In the genomic region with DNA sequence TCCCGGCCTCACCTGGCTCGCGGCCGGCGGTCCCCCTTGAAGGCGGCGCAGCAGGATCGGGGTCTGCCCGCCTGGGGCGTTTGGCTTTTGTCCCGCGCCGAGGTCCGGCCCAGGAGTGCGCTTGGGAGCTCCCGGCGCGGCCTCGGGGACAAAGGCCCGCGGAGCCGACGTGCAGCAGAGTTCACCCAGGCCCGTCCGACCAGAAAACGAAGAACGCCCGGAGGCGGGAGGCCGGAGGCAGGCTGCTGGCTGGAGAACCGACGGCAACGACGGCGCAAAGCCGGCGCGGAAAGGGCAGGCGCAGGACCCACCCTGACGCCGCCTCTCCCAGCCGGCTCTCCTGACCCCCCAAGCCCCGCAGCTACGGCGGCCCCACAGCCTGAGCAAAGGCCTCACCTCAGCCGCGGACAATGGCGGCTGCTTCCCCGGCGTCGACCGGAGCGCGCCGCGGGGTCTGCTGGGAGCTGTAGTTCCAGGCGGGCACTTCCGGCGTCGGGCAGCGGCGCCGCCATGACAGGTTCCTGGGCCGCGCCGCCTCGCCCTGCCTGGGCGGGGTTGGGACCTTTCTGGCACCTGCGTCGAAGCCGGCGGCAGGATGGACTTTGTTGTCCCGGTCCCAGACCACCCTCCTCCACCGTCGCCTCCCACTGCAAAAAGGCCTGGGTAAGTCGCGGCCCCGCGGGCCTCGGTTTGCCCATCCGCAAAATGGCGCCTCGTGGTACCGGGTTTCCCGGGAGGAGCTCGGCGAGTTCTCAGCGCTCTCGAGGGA, we compare ENCODE assay signal across 1 cellular context.
A peak's percentile ranks its signal among the peaks of the same experiment; 100 is the strongest.
TF ChIP-seq lines count a peak whose summit lies in the region.

Gene ZNF606 (minus strand): TSS at position 437 of the 769 bp plus-strand sequence. CDS start 1,501 bp downstream, outside the sequence.

TF ChIP-seq in K562, 482 proteins besides CTCF, POLR2A, EP300 and RAD21 (continued from another document and continues in another):
- TF ChIP-seq, protein P1, sequence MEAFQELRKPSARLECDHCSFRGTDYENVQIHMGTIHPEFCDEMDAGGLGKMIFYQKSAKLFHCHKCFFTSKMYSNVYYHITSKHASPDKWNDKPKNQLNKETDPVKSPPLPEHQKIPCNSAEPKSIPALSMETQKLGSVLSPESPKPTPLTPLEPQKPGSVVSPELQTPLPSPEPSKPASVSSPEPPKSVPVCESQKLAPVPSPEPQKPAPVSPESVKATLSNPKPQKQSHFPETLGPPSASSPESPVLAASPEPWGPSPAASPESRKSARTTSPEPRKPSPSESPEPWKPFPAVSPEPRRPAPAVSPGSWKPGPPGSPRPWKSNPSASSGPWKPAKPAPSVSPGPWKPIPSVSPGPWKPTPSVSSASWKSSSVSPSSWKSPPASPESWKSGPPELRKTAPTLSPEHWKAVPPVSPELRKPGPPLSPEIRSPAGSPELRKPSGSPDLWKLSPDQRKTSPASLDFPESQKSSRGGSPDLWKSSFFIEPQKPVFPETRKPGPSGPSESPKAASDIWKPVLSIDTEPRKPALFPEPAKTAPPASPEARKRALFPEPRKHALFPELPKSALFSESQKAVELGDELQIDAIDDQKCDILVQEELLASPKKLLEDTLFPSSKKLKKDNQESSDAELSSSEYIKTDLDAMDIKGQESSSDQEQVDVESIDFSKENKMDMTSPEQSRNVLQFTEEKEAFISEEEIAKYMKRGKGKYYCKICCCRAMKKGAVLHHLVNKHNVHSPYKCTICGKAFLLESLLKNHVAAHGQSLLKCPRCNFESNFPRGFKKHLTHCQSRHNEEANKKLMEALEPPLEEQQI (IDR thresholded peaks at IDR 0.05): no peak
- TF ChIP-seq ZNF766 (CRISPR knock-in tag; conservative IDR thresholded peaks at IDR 0.05) (no peak), ZC3H8 (IDR thresholded peaks at IDR 0.05) (no peak), NR3C1 (CRISPR knock-in tag; IDR thresholded peaks at IDR 0.05) (no peak), ZNF696 (CRISPR knock-in tag; conservative IDR thresholded peaks at IDR 0.05) (no peak), POLR2G (IDR thresholded peaks at IDR 0.05; ENCODE audit: low read depth, low read length) (peak; percentile 47), L3MBTL2 (IDR thresholded peaks at IDR 0.05) (peak; percentile 30; the same call in 1 of the 2 replicates), CGGBP1 (CRISPR knock-in tag; IDR thresholded peaks at IDR 0.05) (no peak), PKNOX1 (IDR thresholded peaks at IDR 0.05) (no peak), MCM5 (IDR thresholded peaks at IDR 0.05; ENCODE audit: low read depth) (no peak), GABPA (tag; conservative IDR thresholded peaks at IDR 0.05; ENCODE audit: low read depth) (peak; percentile 81), ZNF644 (tag; IDR thresholded peaks at IDR 0.05; ENCODE audit: low read depth) (no peak), STAG1 (CRISPR knock-in tag; IDR thresholded peaks at IDR 0.05; ENCODE audit: borderline replicate concordance) (no peak), SOX6 (IDR thresholded peaks at IDR 0.05) (no peak), CREM (IDR thresholded peaks at IDR 0.05; ENCODE audit: low read depth) (peak; percentile 51), U2AF2 (optimal IDR thresholded peaks at IDR 0.05; ENCODE audit: low read depth, low read length) (no peak), RBM25 (IDR thresholded peaks at IDR 0.05; ENCODE audit: low read depth, low read length, severe bottlenecking) (peak; percentile 25), ZBTB33 (CRISPR knock-in tag; IDR thresholded peaks at IDR 0.05) (peak; percentile 53; the same call in 1 of the 2 replicates), CBX3 (IDR thresholded peaks at IDR 0.05; ENCODE audit: borderline replicate concordance in 1 of 2, low read length in 2 of 2) (no peak), NCOA6 (IDR thresholded peaks at IDR 0.05) (no peak), ZNF707 (CRISPR knock-in tag; conservative IDR thresholded peaks at IDR 0.05) (no peak), U2AF1 (optimal IDR thresholded peaks at IDR 0.05; ENCODE audit: low read depth, low read length) (no peak), ZNF507 (tag; conservative IDR thresholded peaks at IDR 0.05) (no peak), SRSF9 (IDR thresholded peaks at IDR 0.05; ENCODE audit: borderline replicate concordance, low read depth, low read length) (no peak), RBM15 (IDR thresholded peaks at IDR 0.05; ENCODE audit: insufficient read depth, low read length) (no peak), KDM2B (CRISPR knock-in tag; IDR thresholded peaks at IDR 0.05) (no peak), TAL1 (IDR thresholded peaks at IDR 0.05) (no peak), NR2F6 (CRISPR knock-in tag; IDR thresholded peaks at IDR 0.05) (no peak), TAF9B (IDR thresholded peaks at IDR 0.05; ENCODE audit: partially characterized antibody) (no peak), ZNF143 (CRISPR knock-in tag; IDR thresholded peaks at IDR 0.05) (peak; percentile 60), LCOR (CRISPR knock-in tag; IDR thresholded peaks at IDR 0.05) (no peak), MTA3 (IDR thresholded peaks at IDR 0.05; ENCODE audit: borderline replicate concordance) (no peak), ZNF780A (CRISPR knock-in tag; IDR thresholded peaks at IDR 0.05) (no peak), NR0B1 (IDR thresholded peaks at IDR 0.05; ENCODE audit: partially characterized antibody) (no peak), RBFOX2 (IDR thresholded peaks at IDR 0.05; ENCODE audit: low read depth, low read length) (peak; percentile 58), TARDBP (IDR thresholded peaks at IDR 0.05) (no peak), HCFC1 (IDR thresholded peaks at IDR 0.05; ENCODE audit: low read depth, low read length) (peak; percentile 64), CXXC5 (CRISPR knock-in tag; IDR thresholded peaks at IDR 0.05) (no peak), TCF7L2 (IDR thresholded peaks at IDR 0.05; ENCODE audit: low read depth, low read length) (no peak), ZSCAN29 (IDR thresholded peaks at IDR 0.05) (no peak), CBFB (CRISPR knock-in tag; IDR thresholded peaks at IDR 0.05) (no peak)
- TF ChIP-seq, protein P2, sequence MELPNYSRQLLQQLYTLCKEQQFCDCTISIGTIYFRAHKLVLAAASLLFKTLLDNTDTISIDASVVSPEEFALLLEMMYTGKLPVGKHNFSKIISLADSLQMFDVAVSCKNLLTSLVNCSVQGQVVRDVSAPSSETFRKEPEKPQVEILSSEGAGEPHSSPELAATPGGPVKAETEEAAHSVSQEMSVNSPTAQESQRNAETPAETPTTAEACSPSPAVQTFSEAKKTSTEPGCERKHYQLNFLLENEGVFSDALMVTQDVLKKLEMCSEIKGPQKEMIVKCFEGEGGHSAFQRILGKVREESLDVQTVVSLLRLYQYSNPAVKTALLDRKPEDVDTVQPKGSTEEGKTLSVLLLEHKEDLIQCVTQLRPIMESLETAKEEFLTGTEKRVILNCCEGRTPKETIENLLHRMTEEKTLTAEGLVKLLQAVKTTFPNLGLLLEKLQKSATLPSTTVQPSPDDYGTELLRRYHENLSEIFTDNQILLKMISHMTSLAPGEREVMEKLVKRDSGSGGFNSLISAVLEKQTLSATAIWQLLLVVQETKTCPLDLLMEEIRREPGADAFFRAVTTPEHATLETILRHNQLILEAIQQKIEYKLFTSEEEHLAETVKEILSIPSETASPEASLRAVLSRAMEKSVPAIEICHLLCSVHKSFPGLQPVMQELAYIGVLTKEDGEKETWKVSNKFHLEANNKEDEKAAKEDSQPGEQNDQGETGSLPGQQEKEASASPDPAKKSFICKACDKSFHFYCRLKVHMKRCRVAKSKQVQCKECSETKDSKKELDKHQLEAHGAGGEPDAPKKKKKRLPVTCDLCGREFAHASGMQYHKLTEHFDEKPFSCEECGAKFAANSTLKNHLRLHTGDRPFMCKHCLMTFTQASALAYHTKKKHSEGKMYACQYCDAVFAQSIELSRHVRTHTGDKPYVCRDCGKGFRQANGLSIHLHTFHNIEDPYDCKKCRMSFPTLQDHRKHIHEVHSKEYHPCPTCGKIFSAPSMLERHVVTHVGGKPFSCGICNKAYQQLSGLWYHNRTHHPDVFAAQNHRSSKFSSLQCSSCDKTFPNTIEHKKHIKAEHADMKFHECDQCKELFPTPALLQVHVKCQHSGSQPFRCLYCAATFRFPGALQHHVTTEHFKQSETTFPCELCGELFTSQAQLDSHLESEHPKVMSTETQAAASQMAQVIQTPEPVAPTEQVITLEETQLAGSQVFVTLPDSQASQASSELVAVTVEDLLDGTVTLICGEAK (IDR thresholded peaks at IDR 0.05): peak; percentile 55; the same call in 1 of the 2 replicates
- TF ChIP-seq, protein P2 (CRISPR knock-in tag; IDR thresholded peaks at IDR 0.05): no peak
- TF ChIP-seq, protein P3, sequence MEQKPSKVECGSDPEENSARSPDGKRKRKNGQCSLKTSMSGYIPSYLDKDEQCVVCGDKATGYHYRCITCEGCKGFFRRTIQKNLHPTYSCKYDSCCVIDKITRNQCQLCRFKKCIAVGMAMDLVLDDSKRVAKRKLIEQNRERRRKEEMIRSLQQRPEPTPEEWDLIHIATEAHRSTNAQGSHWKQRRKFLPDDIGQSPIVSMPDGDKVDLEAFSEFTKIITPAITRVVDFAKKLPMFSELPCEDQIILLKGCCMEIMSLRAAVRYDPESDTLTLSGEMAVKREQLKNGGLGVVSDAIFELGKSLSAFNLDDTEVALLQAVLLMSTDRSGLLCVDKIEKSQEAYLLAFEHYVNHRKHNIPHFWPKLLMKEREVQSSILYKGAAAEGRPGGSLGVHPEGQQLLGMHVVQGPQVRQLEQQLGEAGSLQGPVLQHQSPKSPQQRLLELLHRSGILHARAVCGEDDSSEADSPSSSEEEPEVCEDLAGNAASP (IDR thresholded peaks at IDR 0.05): no peak
- TF ChIP-seq, protein P4, sequence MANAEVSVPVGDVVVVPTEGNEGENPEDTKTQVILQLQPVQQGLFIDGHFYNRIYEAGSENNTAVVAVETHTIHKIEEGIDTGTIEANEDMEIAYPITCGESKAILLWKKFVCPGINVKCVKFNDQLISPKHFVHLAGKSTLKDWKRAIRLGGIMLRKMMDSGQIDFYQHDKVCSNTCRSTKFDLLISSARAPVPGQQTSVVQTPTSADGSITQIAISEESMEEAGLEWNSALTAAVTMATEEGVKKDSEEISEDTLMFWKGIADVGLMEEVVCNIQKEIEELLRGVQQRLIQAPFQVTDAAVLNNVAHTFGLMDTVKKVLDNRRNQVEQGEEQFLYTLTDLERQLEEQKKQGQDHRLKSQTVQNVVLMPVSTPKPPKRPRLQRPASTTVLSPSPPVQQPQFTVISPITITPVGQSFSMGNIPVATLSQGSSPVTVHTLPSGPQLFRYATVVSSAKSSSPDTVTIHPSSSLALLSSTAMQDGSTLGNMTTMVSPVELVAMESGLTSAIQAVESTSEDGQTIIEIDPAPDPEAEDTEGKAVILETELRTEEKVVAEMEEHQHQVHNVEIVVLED (CRISPR knock-in tag; IDR thresholded peaks at IDR 0.05): peak; percentile 36; the same call in 1 of the 2 replicates
